9 cellular contexts compared by ENCODE assay signal in genomic region chr17:7486181-7486580, GRCh38. TPM values are rescaled to one million over a fixed set of nuclear protein-coding genes. Genes with fewer than 3 reads are reported as not detected.
DNase-seq lines count a peak whose midpoint lies in the region; ATAC-seq and TF ChIP-seq lines count a peak whose summit lies in the region.
"Had no signal": no experiment of that assay in that cellular context is flagged by ENCODE, and none has a peak within 500 bp of the region (broad histone marks: within the 10 kb centered on the region; RNA-seq: fewer than 3 reads in every experiment).

No MANE protein-coding gene starts in this region.

- H2BK15ac ChIP-seq in mesendoderm (replicated peaks; ENCODE audit: low read depth) = no peak overlapping the region

- no peak overlapping the region for H4K8ac ChIP-seq in mesendoderm (ENCODE audit: low read depth, low read length)

- no peak overlapping the region for H4K5ac ChIP-seq in mesendoderm (ENCODE audit: low read length)

- H2AFZ ChIP-seq in ACC112 (ENCODE audit: low read length, unreplicated experiment) = no peak overlapping the region

- H3K56ac ChIP-seq in mesendoderm (ENCODE audit: low read length) = peak overlapping the region; percentile 44

- H2BK120ac ChIP-seq in mesendoderm (ENCODE audit: low read depth, low read length) = no peak overlapping the region

- H3K36me3 ChIP-seq in ACC112 (ENCODE audit: insufficient read depth, low read length) (peaks cover 13% of the 10 kb centered on the region; the same call in 1 of the 2 replicates), mesendoderm (ENCODE audit: control insufficient read depth, insufficient read depth, low read length) (peaks cover 1% of the 10 kb centered on the region)

- no peak overlapping the region for H3K4ac ChIP-seq in mesendoderm (ENCODE audit: low read depth, low read length)

- H3K4me3 Mint-ChIP-seq in HFFc6 (peak overlapping the region; percentile 99), brain (peak overlapping the region; percentile 81 to 100 (median 98))

- peak overlapping the region; percentile 54 for H3K4me2 ChIP-seq in mesendoderm (ENCODE audit: low read length)

- peak overlapping the region; percentile 50 for H3K9ac ChIP-seq in mesendoderm (ENCODE audit: low read length)

- peaks cover 82% of the 10 kb centered on the region for H3K4me1 Mint-ChIP-seq in HFFc6 (ENCODE audit: low read depth)
- H3K4me1 Mint-ChIP-seq in brain = peaks cover 88% of the 10 kb centered on the region

- H3K27ac Mint-ChIP-seq in HFFc6 = peak overlapping the region; percentile 80
- peak overlapping the region; percentile 41 to 59 (median 54) for H3K27ac Mint-ChIP-seq in brain

- TF ChIP-seq CTCF in HFFc6 (IDR thresholded peaks at IDR 0.05) = no peak
- no peak for TF ChIP-seq CTCF in brain (conservative IDR thresholded peaks at IDR 0.05)

- H3K36me3 Mint-ChIP-seq in HFFc6 (ENCODE audit: low read depth) = peaks cover 26% of the 10 kb centered on the region
- peaks cover 55% of the 10 kb centered on the region for H3K36me3 Mint-ChIP-seq in brain

- peak overlapping the region; percentile 81 for H3K4me3 ChIP-seq in ACC112 (ENCODE audit: low read depth, low read length)
- no peak overlapping the region for H3K4me3 ChIP-seq in mesendoderm (ENCODE audit: low read length)

- no peaks in the 10 kb centered on the region for H3K27me3 ChIP-seq in ACC112 (ENCODE audit: insufficient read depth, low read length)
- no peaks in the 10 kb centered on the region for H3K27me3 ChIP-seq in mesendoderm (ENCODE audit: insufficient read depth, low read length, poor library complexity)

- H3K27me3 Mint-ChIP-seq in HFFc6 (ENCODE audit: insufficient read depth) = peaks cover 15% of the 10 kb centered on the region
- peaks cover 9% of the 10 kb centered on the region for H3K27me3 Mint-ChIP-seq in brain

- no peak overlapping the region for H3K23ac ChIP-seq in mesendoderm (ENCODE audit: low read length)

- H3K27ac ChIP-seq in ACC112 (ENCODE audit: low read depth, low read length) (no peak overlapping the region), mesendoderm (ENCODE audit: low read depth, low read length) (no peak overlapping the region)

- peaks cover 29% of the 10 kb centered on the region for H3K4me1 ChIP-seq in ACC112 (ENCODE audit: control insufficient read depth, insufficient read depth, low read length, unreplicated experiment)
- peaks cover 2% of the 10 kb centered on the region for H3K4me1 ChIP-seq in mesendoderm (ENCODE audit: control insufficient read depth, low read depth, low read length)

- H2AK5ac ChIP-seq in mesendoderm (ENCODE audit: low read length) = no peak overlapping the region

- no peak overlapping the region for H2BK5ac ChIP-seq in mesendoderm (ENCODE audit: low read length)

- peaks cover 9% of the 10 kb centered on the region for H3K79me1 ChIP-seq in mesendoderm (ENCODE audit: low read length)

- ATAC-seq in GM18505 (IDR thresholded peaks at IDR 0.05; ENCODE audit: unreplicated experiment) = no peak

- no peak for TF ChIP-seq POLR2A in GM18505 (IDR thresholded peaks at IDR 0.05; ENCODE audit: borderline replicate concordance, extremely low read depth, insufficient read depth, insufficient read length)

- H3K18ac ChIP-seq in mesendoderm (ENCODE audit: low read length) = no peak overlapping the region

- no peaks in the 10 kb centered on the region for H3K9me3 Mint-ChIP-seq in HFFc6
- H3K9me3 Mint-ChIP-seq in brain = peaks cover 0 to 3% (median 0%) of the 10 kb centered on the region in 5 experiments

- WGBS in mesendoderm (ENCODE audit: extremely low coverage, insufficient coverage, low lambda C conversion rate) = no CpG with 5 or more reads among the region's 3 CpGs

- peak; percentile 47 for DNase-seq in HFFc6
- no peak for DNase-seq in mesendoderm
- no peak for DNase-seq in NCI-H1105 (lab: John Stamatoyannopoulos, UW)
- no peak for DNase-seq in NCI-H446 treated with DMSO at 0.1 percent for 48 hours (lab: John Stamatoyannopoulos, UW)
- no peak for DNase-seq in SHP77 treated with DMSO at 0.1 percent for 48 hours (lab: John Stamatoyannopoulos, UW)

- peaks cover 61% of the 10 kb centered on the region for H3K79me2 ChIP-seq in ACC112 (ENCODE audit: control insufficient read depth, insufficient read depth, low read length, unreplicated experiment)
- H3K79me2 ChIP-seq in mesendoderm (ENCODE audit: control insufficient read depth, insufficient read depth, low read length) = peaks cover 56% of the 10 kb centered on the region

RNA-seq across cellular contexts. Expression of gene POLR2A, which starts 2.0 kb away (rescaled TPM):
- total RNA-seq in HFFc6 (2021; fragmentation: NEBNext Ultra II Directional; extraction: Animal tissue kit (Norgen Biotek cat#: 25700)) = 100 to 1,000 TPM; 111 to 127 (median 118) TPM
- 107 TPM for polyA plus RNA-seq in brain (ENCODE audit: insufficient read depth, low read depth, low replicate concordance)
- polyA plus RNA-seq in mesendoderm (2013, experiment 1 of 2) = 53.5 TPM
- polyA plus RNA-seq in mesendoderm (2013, experiment 2 of 2) = 51.7 TPM

RNA-seq across cellular contexts. Expression of gene SLC35G6, which starts 4.9 kb away (rescaled TPM):
- total RNA-seq in HFFc6 (2021; fragmentation: NEBNext Ultra II Directional; extraction: Animal tissue kit (Norgen Biotek cat#: 25700)) = not detected
- polyA plus RNA-seq in brain (ENCODE audit: insufficient read depth, low read depth, low replicate concordance) = not detected
- not detected for polyA plus RNA-seq in mesendoderm (2013, experiment 1 of 2)
- polyA plus RNA-seq in mesendoderm (2013, experiment 2 of 2) = not detected
- total RNA-seq: LHCN-M2 had no signal

RNA-seq across cellular contexts. Expression of gene ZBTB4, which starts 6.8 kb away (rescaled TPM):
- 10 to 100 TPM; 62.7 to 75.9 (median 68.6) TPM for total RNA-seq in HFFc6 (2021; fragmentation: NEBNext Ultra II Directional; extraction: Animal tissue kit (Norgen Biotek cat#: 25700))
- polyA plus RNA-seq in brain (ENCODE audit: insufficient read depth, low read depth, low replicate concordance) = 60.4 TPM
- 5.3 TPM for polyA plus RNA-seq in mesendoderm (2013, experiment 1 of 2)
- 5.4 TPM for polyA plus RNA-seq in mesendoderm (2013, experiment 2 of 2)

RNA-seq across cellular contexts. Expression of gene CHRNB1, which starts 41.3 kb away (rescaled TPM):
- 1 to 10 TPM; 2.0 to 2.8 (median 2.4) TPM for total RNA-seq in HFFc6 (2021; fragmentation: NEBNext Ultra II Directional; extraction: Animal tissue kit (Norgen Biotek cat#: 25700))
- polyA plus RNA-seq in brain (ENCODE audit: insufficient read depth, low read depth, low replicate concordance) = 17.7 TPM
- 7.0 TPM for polyA plus RNA-seq in mesendoderm (2013, experiment 1 of 2)
- polyA plus RNA-seq in mesendoderm (2013, experiment 2 of 2) = 7.2 TPM

RNA-seq across cellular contexts. Expression of gene FGF11, which starts 46.9 kb away (rescaled TPM):
- under 1 TPM in 3 of 6 experiments, not detected in 3; 0.10 to 0.31 (median 0.24) TPM for total RNA-seq in HFFc6 (2021; fragmentation: NEBNext Ultra II Directional; extraction: Animal tissue kit (Norgen Biotek cat#: 25700))
- polyA plus RNA-seq in brain (ENCODE audit: insufficient read depth, low read depth, low replicate concordance) = 6.6 TPM
- 3.8 TPM for polyA plus RNA-seq in mesendoderm (2013, experiment 1 of 2)
- 3.7 TPM for polyA plus RNA-seq in mesendoderm (2013, experiment 2 of 2)
